In the genomic region with DNA sequence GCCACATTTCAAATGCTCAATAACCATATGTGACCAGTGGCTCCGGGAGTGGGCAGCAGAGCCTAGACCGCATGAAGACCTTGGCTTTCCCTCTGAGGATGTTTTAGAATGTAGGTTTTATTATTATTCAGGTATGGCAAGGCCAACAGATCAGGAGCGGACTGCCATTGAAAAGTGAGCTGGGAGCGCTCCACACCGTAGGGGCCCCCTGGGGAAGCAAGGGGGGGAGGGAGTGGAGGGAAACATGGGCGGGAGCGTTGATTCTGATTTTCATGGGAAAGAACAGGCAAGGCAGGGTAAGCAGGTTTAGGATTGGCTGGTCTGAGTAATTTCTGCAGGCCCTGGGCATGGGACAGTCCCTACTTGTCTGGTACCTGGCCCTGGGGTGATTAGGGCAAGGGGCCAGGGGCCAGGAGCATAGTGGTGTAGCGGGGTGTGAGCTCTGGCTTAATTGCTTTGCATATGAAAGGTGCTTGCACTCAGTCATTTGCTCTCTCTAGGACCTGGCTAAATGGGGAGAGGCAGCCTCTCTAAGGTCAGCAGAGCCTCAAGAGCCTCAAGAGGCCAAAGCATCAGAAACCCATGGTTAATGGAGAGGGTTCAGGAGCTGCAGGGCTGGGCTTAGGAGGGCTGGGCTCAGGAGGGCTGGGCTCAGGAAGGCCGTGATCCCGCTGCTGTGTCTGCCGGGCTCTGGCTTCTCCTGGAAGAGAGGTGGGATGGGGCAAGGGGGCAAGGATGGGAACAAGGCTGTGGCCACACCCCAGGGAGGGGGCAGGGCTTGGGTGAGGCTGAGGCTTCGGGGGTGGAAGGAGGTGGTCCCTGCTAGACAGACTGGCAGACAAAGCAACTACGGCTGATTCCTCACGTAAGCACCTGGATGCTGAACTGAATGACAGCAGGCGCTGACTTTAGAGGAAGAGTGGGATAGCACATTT, we compare ENCODE assay signal across 12 cellular contexts.
DNase-seq lines count a peak whose midpoint lies in the region; ATAC-seq and TF ChIP-seq lines count a peak whose summit lies in the region.
"Had no signal": no experiment of that assay in that cellular context is flagged by ENCODE, and none has a peak within 500 bp of the region (broad histone marks: within the 10 kb centered on the region; RNA-seq: fewer than 3 reads in every experiment).

No MANE protein-coding gene starts in this region.

- H3K4me3 ChIP-seq in muscle layer of colon (ENCODE audit: low read depth in 1 of 2, low read length in 2 of 2) (peak overlapping the region in 1 of 2 donors; percentile 35), tibial artery (peak overlapping the region; percentile 40 to 52)
- H3K4me3 ChIP-seq: A549, GM12878 had no signal

- H3K27me3 Mint-ChIP-seq in activated CD8-positive, alpha-beta T cell treated with anti-CD3 and anti-CD28 coated beads, Interleukin-2, amount 10 ng/mL, durations not matched to agents 7 days and 5 days (ENCODE audit: low read depth), result no peaks in the 10 kb centered on the region
- no peaks in the 10 kb centered on the region for H3K27me3 Mint-ChIP-seq in activated CD8-positive, alpha-beta T cell treated with anti-CD3 and anti-CD28 coated beads for 36 hours
- H3K27me3 Mint-ChIP-seq in glutamatergic neuron (ENCODE audit: unreplicated experiment), result no peaks in the 10 kb centered on the region

- H3K9me3 ChIP-seq in muscle layer of colon (ENCODE audit: low read length), result no peaks in the 10 kb centered on the region
- no peaks in the 10 kb centered on the region for H3K9me3 ChIP-seq in tibial artery
- H3K9me3 ChIP-seq: A549 had no signal

- no peak for TF ChIP-seq CTCF in activated CD8-positive, alpha-beta T cell treated with anti-CD3 and anti-CD28 coated beads for 36 hours (IDR thresholded peaks at IDR 0.05)
- TF ChIP-seq CTCF in glutamatergic neuron (IDR thresholded peaks at IDR 0.05; ENCODE audit: partially characterized antibody, unreplicated experiment) (no peak), tibial artery (IDR thresholded peaks at IDR 0.05) (no peak)

- peak; percentile 4 for DNase-seq in activated CD8-positive, alpha-beta T cell treated with anti-CD3 and anti-CD28 coated beads, Interleukin-2, amount 10 ng/mL, durations not matched to agents 7 days and 5 days
- no peak for DNase-seq in activated CD8-positive, alpha-beta T cell treated with anti-CD3 and anti-CD28 coated beads for 36 hours
- DNase-seq in glutamatergic neuron (no peak), tibial artery (no peak), AML-193 (lab: John Stamatoyannopoulos, UW) (no peak)
- DNase-seq: MM.1S; stimulated activated CD4-positive, alpha-beta T cell treated with anti-CD3 and anti-CD28 coated beads, Interleukin-4, amount 100 ng/mL, for 24 hours had no signal

- H3K4me1 ChIP-seq in muscle layer of colon (ENCODE audit: insufficient read depth, low read length), result peaks cover 6% of the 10 kb centered on the region
- peaks cover 0 to 10% (median 5%) of the 10 kb centered on the region in 4 donors for H3K4me1 ChIP-seq in tibial artery
- H3K4me1 ChIP-seq: A549 had no signal

- peak overlapping the region; percentile 34 for H3K27ac ChIP-seq in muscle layer of colon (ENCODE audit: low read depth, low read length)
- H3K27ac ChIP-seq in tibial artery, result peak overlapping the region; percentile 74 to 75
- H3K27ac ChIP-seq: A549 had no signal

- H3K9ac ChIP-seq in muscle layer of colon (ENCODE audit: low read length), result no peak overlapping the region

- POLR2A ChIA-PET in activated CD8-positive, alpha-beta T cell treated with anti-CD3 and anti-CD28 coated beads, Interleukin-2, amount 10 ng/mL, durations not matched to agents 7 days and 5 days (lab: Charles Lee), result no interaction called here
- POLR2A ChIA-PET in activated CD8-positive, alpha-beta T cell treated with anti-CD3 and anti-CD28 coated beads for 36 hours (lab: Charles Lee), result interaction anchor here (1.1 kb wide), 1 partner anchor 55 kb away, joined by 3 read pairs; no protein-coding TSS in a partner anchor

- no peak overlapping the region for H3K27ac Mint-ChIP-seq in activated CD8-positive, alpha-beta T cell treated with anti-CD3 and anti-CD28 coated beads, Interleukin-2, amount 10 ng/mL, durations not matched to agents 7 days and 5 days
- no peak overlapping the region for H3K27ac Mint-ChIP-seq in activated CD8-positive, alpha-beta T cell treated with anti-CD3 and anti-CD28 coated beads for 36 hours
- no peak overlapping the region for H3K27ac Mint-ChIP-seq in glutamatergic neuron (ENCODE audit: unreplicated experiment)

- H3K4me1 Mint-ChIP-seq in activated CD8-positive, alpha-beta T cell treated with anti-CD3 and anti-CD28 coated beads, Interleukin-2, amount 10 ng/mL, durations not matched to agents 7 days and 5 days (ENCODE audit: low read depth), result no peaks in the 10 kb centered on the region
- no peaks in the 10 kb centered on the region for H3K4me1 Mint-ChIP-seq in activated CD8-positive, alpha-beta T cell treated with anti-CD3 and anti-CD28 coated beads for 36 hours (ENCODE audit: low read depth)
- peaks cover 9% of the 10 kb centered on the region for H3K4me1 Mint-ChIP-seq in glutamatergic neuron (ENCODE audit: low read depth, unreplicated experiment)

- H3K4me3 Mint-ChIP-seq in activated CD8-positive, alpha-beta T cell treated with anti-CD3 and anti-CD28 coated beads, Interleukin-2, amount 10 ng/mL, durations not matched to agents 7 days and 5 days, result no peak overlapping the region
- H3K4me3 Mint-ChIP-seq in activated CD8-positive, alpha-beta T cell treated with anti-CD3 and anti-CD28 coated beads for 36 hours, result no peak overlapping the region
- H3K4me3 Mint-ChIP-seq in glutamatergic neuron (ENCODE audit: unreplicated experiment), result peak overlapping the region; percentile 67

- intact Hi-C loops in activated CD8-positive, alpha-beta T cell treated with anti-CD3 and anti-CD28 coated beads for 36 hours (cut with micrococcal nuclease), result no loop called here
- intact Hi-C loops in tibial artery (cut with DNase I; ENCODE audit: low total_unique reads), result no loop called here

- H3K36me3 Mint-ChIP-seq in activated CD8-positive, alpha-beta T cell treated with anti-CD3 and anti-CD28 coated beads, Interleukin-2, amount 10 ng/mL, durations not matched to agents 7 days and 5 days (ENCODE audit: low read depth), result no peaks in the 10 kb centered on the region
- H3K36me3 Mint-ChIP-seq in activated CD8-positive, alpha-beta T cell treated with anti-CD3 and anti-CD28 coated beads for 36 hours (ENCODE audit: low read depth), result no peaks in the 10 kb centered on the region
- no peaks in the 10 kb centered on the region for H3K36me3 Mint-ChIP-seq in glutamatergic neuron (ENCODE audit: unreplicated experiment)

- H3K36me3 ChIP-seq in muscle layer of colon (ENCODE audit: insufficient read depth, low read length) (no peaks in the 10 kb centered on the region), tibial artery (no peaks in the 10 kb centered on the region)

- CTCF ChIA-PET in activated CD8-positive, alpha-beta T cell treated with anti-CD3 and anti-CD28 coated beads, Interleukin-2, amount 10 ng/mL, durations not matched to agents 7 days and 5 days (lab: Charles Lee), result interaction anchor here (0.7 kb wide), 2 partner anchors 20 to 28 kb away, joined by 3 read pairs; no protein-coding TSS in a partner anchor
- CTCF ChIA-PET in activated CD8-positive, alpha-beta T cell treated with anti-CD3 and anti-CD28 coated beads for 36 hours (lab: Charles Lee), result interaction anchor here (1.6 kb wide), 1 partner anchor 20 kb away, joined by 3 read pairs; no protein-coding TSS in a partner anchor

- ATAC-seq in activated CD8-positive, alpha-beta T cell treated with anti-CD3 and anti-CD28 coated beads, Interleukin-2, amount 10 ng/mL, durations not matched to agents 7 days and 5 days, result no peak
- no peak for ATAC-seq in activated CD8-positive, alpha-beta T cell treated with anti-CD3 and anti-CD28 coated beads for 36 hours
- ATAC-seq in HG03025 (IDR thresholded peaks at IDR 0.05; ENCODE audit: low FRiP score, unreplicated experiment), result no peak
- no peak for ATAC-seq in HG03457 (IDR thresholded peaks at IDR 0.05; ENCODE audit: unreplicated experiment)
- ATAC-seq: A549, GM12878 had no signal

- no peaks in the 10 kb centered on the region for H3K9me3 Mint-ChIP-seq in activated CD8-positive, alpha-beta T cell treated with anti-CD3 and anti-CD28 coated beads, Interleukin-2, amount 10 ng/mL, durations not matched to agents 7 days and 5 days (ENCODE audit: insufficient read depth)
- H3K9me3 Mint-ChIP-seq in activated CD8-positive, alpha-beta T cell treated with anti-CD3 and anti-CD28 coated beads for 36 hours, result no peaks in the 10 kb centered on the region
- H3K9me3 Mint-ChIP-seq in glutamatergic neuron (ENCODE audit: unreplicated experiment), result no peaks in the 10 kb centered on the region

- H3K27me3 ChIP-seq in muscle layer of colon (ENCODE audit: control insufficient read depth in 1 of 2, insufficient read depth in 2 of 2, low read length in 2 of 2) (no peaks in the 10 kb centered on the region), tibial artery (no peaks in the 10 kb centered on the region)
